Comparison of ENCODE assay signal across 26 cellular contexts in genomic region chr10:117503886-117504205, GRCh38. TPM values are rescaled to one million over a fixed set of nuclear protein-coding genes. Genes with fewer than 3 reads are reported as not detected.
"Had no signal": no experiment of that assay in that cellular context is flagged by ENCODE, and none has a peak within 500 bp of the region (broad histone marks: within the 10 kb centered on the region; RNA-seq: fewer than 3 reads in every experiment).

No MANE protein-coding gene starts in this region.

- H3K36me3 ChIP-seq: adrenal gland, breast epithelium, left ventricle myocardium inferior, right atrium auricular region, spleen, upper lobe of right lung had no signal

- H3K4me1 ChIP-seq: adrenal gland, breast epithelium, left ventricle myocardium inferior, right atrium auricular region, spleen, upper lobe of right lung had no signal

- H3K27ac ChIP-seq: adrenal gland, breast epithelium, dorsolateral prefrontal cortex, epithelial cell of prostate, left ventricle myocardium inferior, right atrium auricular region, spleen, upper lobe of right lung had no signal

- H3K9me3 ChIP-seq: adrenal gland, breast epithelium, left ventricle myocardium inferior, right atrium auricular region, spleen, upper lobe of right lung had no signal

- ATAC-seq: activated T-helper 17 cell treated with anti-CD3 and anti-CD28 coated beads, Interleukin-2, amount 50 U/mL, for 72 hours; natural killer cell treated with Interleukin-12 subunit alpha and Interleukin-12 subunit beta and Interleukin-15 and Interleukin-18, amount 100 ng/mL, for 72 hours; upper lobe of right lung; WTC11 had no signal

- H3K36me3 Mint-ChIP-seq: activated naive CD8-positive, alpha-beta T cell; immature natural killer cell; natural killer cell treated with Interleukin-12 subunit alpha and Interleukin-12 subunit beta and Interleukin-15 and Interleukin-18, amount 100 ng/mL, for 72 hours; WTC11 had no signal

- DNase-seq: activated CD8-positive, alpha-beta memory T cell treated with anti-CD3 and anti-CD28 coated beads for 24 hours; activated CD8-positive, alpha-beta memory T cell treated with anti-CD3 and anti-CD28 coated beads, Interleukin-2, amount 50 U/mL, for 4 hours; activated T-cell treated with anti-CD3 and anti-CD28 coated beads, Interleukin-2, amount 50 U/mL, for 24 hours; dorsolateral prefrontal cortex; immature natural killer cell; kidney glomerular epithelial cell; left ventricle myocardium inferior; spleen; stimulated activated CD4-positive, alpha-beta T cell treated with anti-CD3 and anti-CD28 coated beads, Interleukin-4, amount 100 ng/mL, for 1 hour; stimulated activated naive CD4-positive, alpha-beta T cell; T-helper 1 cell had no signal

- H3K27me3 ChIP-seq: adrenal gland, right atrium auricular region had no signal

- H3K27ac Mint-ChIP-seq: activated naive CD8-positive, alpha-beta T cell; activated T-cell treated with anti-CD3 and anti-CD28 coated beads, Interleukin-2, amount 50 U/mL, for 24 hours; activated T-helper 17 cell treated with anti-CD3 and anti-CD28 coated beads, Interleukin-2, amount 50 U/mL, for 72 hours; immature natural killer cell; natural killer cell treated with Interleukin-12 subunit alpha and Interleukin-12 subunit beta and Interleukin-15 and Interleukin-18, amount 100 ng/mL, for 72 hours; progenitor cell of endocrine pancreas; WTC11 had no signal

- H3K4me1 Mint-ChIP-seq: activated T-helper 17 cell treated with anti-CD3 and anti-CD28 coated beads, Interleukin-2, amount 50 U/mL, for 72 hours; central memory CD8-positive, alpha-beta T cell; immature natural killer cell had no signal

- H3K9me3 Mint-ChIP-seq: activated T-cell treated with anti-CD3 and anti-CD28 coated beads, Interleukin-2, amount 50 U/mL, for 24 hours; activated T-helper 17 cell treated with anti-CD3 and anti-CD28 coated beads, Interleukin-2, amount 50 U/mL, for 72 hours; central memory CD8-positive, alpha-beta T cell; natural killer cell treated with Interleukin-12 subunit alpha and Interleukin-12 subunit beta and Interleukin-15 and Interleukin-18, amount 100 ng/mL, for 72 hours; WTC11 had no signal

- FAIRE-seq: astrocyte, colon had no signal

- H3K4me3 ChIP-seq: adrenal gland, breast epithelium, left ventricle myocardium inferior, right atrium auricular region, spleen, upper lobe of right lung had no signal

- H3K4me3 Mint-ChIP-seq: activated naive CD8-positive, alpha-beta T cell; activated T-cell treated with anti-CD3 and anti-CD28 coated beads, Interleukin-2, amount 50 U/mL, for 24 hours; activated T-helper 17 cell treated with anti-CD3 and anti-CD28 coated beads, Interleukin-2, amount 50 U/mL, for 72 hours; central memory CD8-positive, alpha-beta T cell; immature natural killer cell; natural killer cell treated with Interleukin-12 subunit alpha and Interleukin-12 subunit beta and Interleukin-15 and Interleukin-18, amount 100 ng/mL, for 72 hours; WTC11 had no signal

RNA-seq across cellular contexts. Expression of gene EMX2, which starts 38.7 kb away (rescaled TPM):
- total RNA-seq: activated T-helper 17 cell treated with anti-CD3 and anti-CD28 coated beads, Interleukin-2, amount 50 U/mL, for 72 hours; astrocyte; glomerular endothelial cell; lung microvascular endothelial cell; natural killer cell treated with Interleukin-12 subunit alpha and Interleukin-12 subunit beta and Interleukin-15 and Interleukin-18, amount 100 ng/mL, for 72 hours; progenitor cell of endocrine pancreas; spleen; upper lobe of right lung; WTC11 had no signal
- polyA plus RNA-seq: immature natural killer cell had no signal
